7 cellular contexts compared by ENCODE assay signal in genomic region chr7:150876817-150877526, GRCh38.
DNase-seq lines count a peak whose midpoint lies in the region; ATAC-seq and TF ChIP-seq lines count a peak whose summit lies in the region.

No MANE protein-coding gene starts in this region.

- H3K9me3 ChIP-seq in iPS-20b (ENCODE audit: insufficient read depth, low read depth, low read length), result no peaks in the 10 kb centered on the region

- no peak overlapping the region for H3K27ac ChIP-seq in iPS-20b (ENCODE audit: low read length)

- no peaks in the 10 kb centered on the region for H3K36me3 ChIP-seq in iPS-20b (ENCODE audit: insufficient read depth, low read depth, low read length)

- H3K4me3 ChIP-seq in iPS-20b (ENCODE audit: low read length), result peak overlapping the region; percentile 66

- no peaks in the 10 kb centered on the region for H3K4me1 ChIP-seq in iPS-20b (ENCODE audit: insufficient read depth, low read length)

- no peak for ATAC-seq in HG02884 (IDR thresholded peaks at IDR 0.05; ENCODE audit: unreplicated experiment)

- DNase-seq in NCI-H1417 treated with DMSO at 0.1 percent for 48 hours (lab: John Stamatoyannopoulos, UW), result peak; percentile 95
- peak; percentile 30 for DNase-seq in T follicular helper cell (ENCODE audit: low read depth)
- DNase-seq in brain pericyte (ENCODE audit: low read depth, low spot score), result peak; percentile 24
- DNase-seq in stimulated activated CD4-positive, alpha-beta T cell treated with anti-CD3 and anti-CD28 coated beads, Interleukin-15, amount 100 ng/mL, for 24 hours, result peak; percentile 51

- peak; percentile 69 for TF ChIP-seq CTCF in GM12872 (IDR thresholded peaks at IDR 0.05; ENCODE audit: insufficient read depth, low read depth, low read length)

- H3K9ac ChIP-seq in iPS-20b (ENCODE audit: low read depth, low read length), result peak overlapping the region; percentile 75; the same call in 1 of the 2 replicates

- no peaks in the 10 kb centered on the region; the same call in 1 of the 2 replicates for H3K27me3 ChIP-seq in iPS-20b (ENCODE audit: insufficient read depth, low read length)

Comparison
In these comparisons a context has a peak if more than half of its experiments do, and no peak if none do; other contexts are left out.
1. DNase-seq: peak in every context shown above with its lines; median percentile 95 in NCI-H1417 treated with DMSO at 0.1 percent for 48 hours; 51 in stimulated activated CD4-positive, alpha-beta T cell treated with anti-CD3 and anti-CD28 coated beads, Interleukin-15, amount 100 ng/mL, for 24 hours; 30 in T follicular helper cell; 24 in brain pericyte.